34 cellular contexts compared by ENCODE assay signal in genomic region chr5:154210163-154210562, GRCh38.
"Had no signal": no experiment of that assay in that cellular context is flagged by ENCODE, and none has a peak within 500 bp of the region (broad histone marks: within the 10 kb centered on the region; RNA-seq: fewer than 3 reads in every experiment).

No MANE protein-coding gene starts in this region.

- H3K4me3 Mint-ChIP-seq: activated CD4-positive, alpha-beta memory T cell treated with anti-CD3 and anti-CD28 coated beads for 36 hours; activated CD4-positive, alpha-beta T cell treated with anti-CD3 and anti-CD28 coated beads, Interleukin-2, amount 10 ng/mL, durations not matched to agents 24 days and 14 days; activated naive CD4-positive, alpha-beta T cell treated with anti-CD3 and anti-CD28 coated beads for 36 hours; activated naive CD8-positive, alpha-beta T cell treated with anti-CD3 and anti-CD28 coated beads for 36 hours; activated T-helper 1 cell treated with anti-CD3 and anti-CD28 coated beads, Interleukin-12 subunit alpha, Interleukin-12 subunit beta, Interleukin-2, Interleukin-4 antibody, amounts not matched to agents 30 ng/mL and 10 ng/mL and 1 ng/mL, durations not matched to agents 14 hours and 24 hours and 36 hours; brain; effector memory CD8-positive, alpha-beta T cell; immature natural killer cell; naive thymus-derived CD4-positive, alpha-beta T cell; stimulated activated effector memory CD8-positive, alpha-beta T cell treated with anti-CD3 and anti-CD28 coated beads, Interleukin-12 subunit alpha, Interleukin-12 subunit beta, amount 100 ng/mL, for 72 hours; stimulated activated naive CD8-positive, alpha-beta T cell treated with anti-CD3 and anti-CD28 coated beads, Interleukin-15, Interleukin-2, amounts not matched to agents 100 ng/mL and 50 ng/mL, for 24 hours had no signal

- H3K9me3 ChIP-seq: adrenal gland, gastroesophageal sphincter, psoas muscle, right atrium auricular region, upper lobe of right lung had no signal

- H3K27ac Mint-ChIP-seq: activated CD4-positive, alpha-beta memory T cell treated with anti-CD3 and anti-CD28 coated beads for 36 hours; activated CD4-positive, alpha-beta T cell treated with anti-CD3 and anti-CD28 coated beads, Interleukin-2, amount 10 ng/mL, durations not matched to agents 24 days and 14 days; activated naive CD4-positive, alpha-beta T cell treated with anti-CD3 and anti-CD28 coated beads for 36 hours; activated naive CD8-positive, alpha-beta T cell treated with anti-CD3 and anti-CD28 coated beads for 36 hours; activated T-helper 1 cell treated with anti-CD3 and anti-CD28 coated beads, Interleukin-12 subunit alpha, Interleukin-12 subunit beta, Interleukin-2, Interleukin-4 antibody, amounts not matched to agents 30 ng/mL and 10 ng/mL and 1 ng/mL, durations not matched to agents 14 hours and 24 hours and 36 hours; brain; effector memory CD8-positive, alpha-beta T cell; stimulated activated naive CD8-positive, alpha-beta T cell treated with anti-CD3 and anti-CD28 coated beads, Interleukin-15, Interleukin-2, amounts not matched to agents 100 ng/mL and 50 ng/mL, for 24 hours had no signal

- H3K27ac ChIP-seq: adrenal gland, cardiac muscle cell, gastroesophageal sphincter, hepatocyte, parathyroid adenoma, psoas muscle, right atrium auricular region, thoracic aorta, upper lobe of right lung had no signal

- H3K4me2 ChIP-seq: hepatocyte had no signal

- H3K4me3 ChIP-seq: adrenal gland, cardiac muscle cell, gastroesophageal sphincter, hepatocyte, psoas muscle, right atrium auricular region, thoracic aorta, upper lobe of right lung had no signal

- H3K9me3 Mint-ChIP-seq: activated CD4-positive, alpha-beta T cell treated with anti-CD3 and anti-CD28 coated beads, Interleukin-2, amount 10 ng/mL, durations not matched to agents 24 days and 14 days; activated naive CD4-positive, alpha-beta T cell treated with anti-CD3 and anti-CD28 coated beads for 36 hours; activated naive CD8-positive, alpha-beta T cell treated with anti-CD3 and anti-CD28 coated beads for 36 hours; activated T-helper 1 cell treated with anti-CD3 and anti-CD28 coated beads, Interleukin-12 subunit alpha, Interleukin-12 subunit beta, Interleukin-2, Interleukin-4 antibody, amounts not matched to agents 30 ng/mL and 10 ng/mL and 1 ng/mL, durations not matched to agents 14 hours and 24 hours and 36 hours; effector memory CD8-positive, alpha-beta T cell; stimulated activated naive CD8-positive, alpha-beta T cell treated with anti-CD3 and anti-CD28 coated beads, Interleukin-15, Interleukin-2, amounts not matched to agents 100 ng/mL and 50 ng/mL, for 24 hours had no signal

- H3K27me3 Mint-ChIP-seq: activated CD4-positive, alpha-beta memory T cell treated with anti-CD3 and anti-CD28 coated beads for 36 hours; activated CD4-positive, alpha-beta T cell treated with anti-CD3 and anti-CD28 coated beads, Interleukin-2, amount 10 ng/mL, durations not matched to agents 24 days and 14 days; activated naive CD8-positive, alpha-beta T cell treated with anti-CD3 and anti-CD28 coated beads for 36 hours; brain; effector memory CD8-positive, alpha-beta T cell; naive thymus-derived CD4-positive, alpha-beta T cell; stimulated activated naive CD8-positive, alpha-beta T cell treated with anti-CD3 and anti-CD28 coated beads, Interleukin-15, Interleukin-2, amounts not matched to agents 100 ng/mL and 50 ng/mL, for 24 hours had no signal

- H3K9ac ChIP-seq: parathyroid adenoma had no signal

- H3K36me3 ChIP-seq: adrenal gland, cardiac muscle cell, right atrium auricular region, upper lobe of right lung had no signal

- DNase-seq: activated CD4-positive, alpha-beta memory T cell treated with anti-CD3 and anti-CD28 coated beads for 36 hours; activated CD4-positive, alpha-beta T cell treated with anti-CD3 and anti-CD28 coated beads, Interleukin-2, amount 10 ng/mL, durations not matched to agents 24 days and 14 days; activated CD4-positive, CD25-positive, alpha-beta regulatory T cell treated with anti-CD3 and anti-CD28 coated beads, Interleukin-2, amount 50 U/mL, for 72 hours; activated CD8-positive, alpha-beta memory T cell treated with anti-CD3 and anti-CD28 coated beads, Interleukin-2, amount 50 U/mL, for 4 hours; activated effector memory CD4-positive, alpha-beta T cell treated with anti-CD3 and anti-CD28 coated beads, Interleukin-2, amount 50 U/mL, for 16 hours; activated naive CD4-positive, alpha-beta T cell treated with anti-CD3 and anti-CD28 coated beads for 36 hours; activated naive CD8-positive, alpha-beta T cell treated with anti-CD3 and anti-CD28 coated beads for 36 hours; activated T-cell treated with anti-CD3 and anti-CD28 coated beads, Interleukin-2, amount 50 U/mL, for 1 hour; adrenal gland; aorta; cerebellar nuclear complex; cortex of kidney; effector memory CD8-positive, alpha-beta T cell; immature natural killer cell; kidney; left colon; mammary epithelial cell; midbrain; nucleus accumbens; psoas muscle; stimulated activated CD4-positive, alpha-beta T cell treated with anti-CD3 and anti-CD28 coated beads, Interleukin-4, amount 100 ng/mL, for 1 hour; T-helper 2 cell; upper lobe of right lung had no signal

- H2AFZ ChIP-seq: hepatocyte, parathyroid adenoma had no signal

- ATAC-seq: effector memory CD8-positive, alpha-beta T cell; gastroesophageal sphincter; left colon; naive thymus-derived CD4-positive, alpha-beta T cell; psoas muscle; stimulated activated effector memory CD8-positive, alpha-beta T cell treated with anti-CD3 and anti-CD28 coated beads, Interleukin-12 subunit alpha, Interleukin-12 subunit beta, amount 100 ng/mL, for 72 hours; upper lobe of right lung had no signal

- H3K27me3 ChIP-seq: adrenal gland, cardiac muscle cell, gastroesophageal sphincter, hepatocyte, right atrium auricular region, upper lobe of right lung had no signal

- H3K4me1 ChIP-seq: right atrium auricular region, upper lobe of right lung had no signal
